ENCODE assay signal across 1 cellular context in genomic region chr4:1346781-1347409, GRCh38.
TF ChIP-seq lines count a peak whose summit lies in the region.

Gene UVSSA, plus strand, starts transcription at chr4:1347208. Its CDS starts 884 bp downstream, at chr4:1348092.

TF ChIP-seq in HepG2, 621 proteins besides CTCF, POLR2A, EP300 and RAD21 (continued from another document and continues in another):
- no peak for TF ChIP-seq RNF219 (CRISPR knock-in tag; IDR thresholded peaks at IDR 0.05)
- no peak for TF ChIP-seq ZNF660 (CRISPR knock-in tag; IDR thresholded peaks at IDR 0.05; ENCODE audit: borderline replicate concordance, low read depth)
- no peak for TF ChIP-seq PRDM4 (CRISPR knock-in tag; IDR thresholded peaks at IDR 0.05; ENCODE audit: borderline replicate concordance)
- peak; percentile 65 for TF ChIP-seq ETV5 (CRISPR knock-in tag; IDR thresholded peaks at IDR 0.05; ENCODE audit: borderline replicate concordance)
- TF ChIP-seq ZNF792 (CRISPR knock-in tag; IDR thresholded peaks at IDR 0.05), result 0 out of 2 replicates have a peak, but pooled peaks have one; percentile 4
- no peak for TF ChIP-seq RBM39 (IDR thresholded peaks at IDR 0.05; ENCODE audit: low read depth, low read length, poor library complexity, severe bottlenecking)
- TF ChIP-seq FOXK2 (IDR thresholded peaks at IDR 0.05), result no peak
- no peak for TF ChIP-seq ZNF383 (CRISPR knock-in tag; IDR thresholded peaks at IDR 0.05; ENCODE audit: borderline replicate concordance)
- no peak for TF ChIP-seq ZNF17 (CRISPR knock-in tag; IDR thresholded peaks at IDR 0.05)
- no peak for TF ChIP-seq ZBTB34 (CRISPR knock-in tag; IDR thresholded peaks at IDR 0.05)
- peak; percentile 90 for TF ChIP-seq GMEB2 (CRISPR knock-in tag; IDR thresholded peaks at IDR 0.05; ENCODE audit: low read depth)
- no peak for TF ChIP-seq ZNF550 (CRISPR knock-in tag; IDR thresholded peaks at IDR 0.05; ENCODE audit: borderline replicate concordance)
- TF ChIP-seq ARID2 (CRISPR knock-in tag; IDR thresholded peaks at IDR 0.05; ENCODE audit: borderline replicate concordance), result no peak
- no peak for TF ChIP-seq ZNF274 (CRISPR knock-in tag; IDR thresholded peaks at IDR 0.05)
- no peak for TF ChIP-seq ZSCAN9 (CRISPR knock-in tag; IDR thresholded peaks at IDR 0.05; ENCODE audit: borderline replicate concordance)
- TF ChIP-seq ZFP82 (CRISPR knock-in tag; IDR thresholded peaks at IDR 0.05; ENCODE audit: borderline replicate concordance), result no peak
- no peak for TF ChIP-seq MTF1 (CRISPR knock-in tag; IDR thresholded peaks at IDR 0.05)
- no peak for TF ChIP-seq ELF4 (CRISPR knock-in tag; IDR thresholded peaks at IDR 0.05; ENCODE audit: borderline replicate concordance)
- peak; percentile 72 for TF ChIP-seq TFDP1 (CRISPR knock-in tag; IDR thresholded peaks at IDR 0.05; ENCODE audit: borderline replicate concordance)
- peak; percentile 92 for TF ChIP-seq PATZ1 (CRISPR knock-in tag; IDR thresholded peaks at IDR 0.05)
- no peak for TF ChIP-seq ZFP41 (CRISPR knock-in tag; IDR thresholded peaks at IDR 0.05; ENCODE audit: borderline replicate concordance)
- no peak for TF ChIP-seq KDM6A (CRISPR knock-in tag; IDR thresholded peaks at IDR 0.05; ENCODE audit: low read depth)
- TF ChIP-seq JUND (CRISPR knock-in tag; IDR thresholded peaks at IDR 0.05), result no peak
- no peak for TF ChIP-seq ZNF709 (CRISPR knock-in tag; IDR thresholded peaks at IDR 0.05)
- no peak for TF ChIP-seq ATF6 (CRISPR knock-in tag; conservative IDR thresholded peaks at IDR 0.05)
- no peak for TF ChIP-seq TCF12 (IDR thresholded peaks at IDR 0.05)
- no peak for TF ChIP-seq TCF12 (CRISPR knock-in tag; IDR thresholded peaks at IDR 0.05)
- TF ChIP-seq GMEB1 (CRISPR knock-in tag; IDR thresholded peaks at IDR 0.05; ENCODE audit: borderline replicate concordance), result peak; percentile 98
- no peak for TF ChIP-seq BRD4 (CRISPR knock-in tag; IDR thresholded peaks at IDR 0.05)
- TF ChIP-seq SNAPC2 (CRISPR knock-in tag; IDR thresholded peaks at IDR 0.05), result no peak
- no peak; the same call in 1 of the 2 replicates for TF ChIP-seq ZNF280B (CRISPR knock-in tag; IDR thresholded peaks at IDR 0.05; ENCODE audit: borderline replicate concordance)
- TF ChIP-seq JARID2 (CRISPR knock-in tag; IDR thresholded peaks at IDR 0.05; ENCODE audit: insufficient replicate concordance), result no peak
- no peak for TF ChIP-seq ZC3H13 (CRISPR knock-in tag; IDR thresholded peaks at IDR 0.05)
- TF ChIP-seq FOSL2 (CRISPR knock-in tag; IDR thresholded peaks at IDR 0.05), result peak; percentile 65
- TF ChIP-seq KAT2B (IDR thresholded peaks at IDR 0.05; ENCODE audit: borderline replicate concordance, low read depth, low read length), result no peak
- no peak for TF ChIP-seq ZNF839 (CRISPR knock-in tag; IDR thresholded peaks at IDR 0.05; ENCODE audit: borderline replicate concordance)
- peak; percentile 15; the same call in 1 of the 2 replicates for TF ChIP-seq REPIN1 (CRISPR knock-in tag; IDR thresholded peaks at IDR 0.05; ENCODE audit: borderline replicate concordance, low read depth)
- TF ChIP-seq HDAC2 (CRISPR knock-in tag; IDR thresholded peaks at IDR 0.05), result peak; percentile 10; the same call in 1 of the 2 replicates
- TF ChIP-seq ZMYM3 (CRISPR knock-in tag; IDR thresholded peaks at IDR 0.05), result peak; percentile 63; the same call in 1 of the 2 replicates
- no peak for TF ChIP-seq ZNF253 (CRISPR knock-in tag; IDR thresholded peaks at IDR 0.05; ENCODE audit: borderline replicate concordance)
- peak; percentile 12; the same call in 1 of the 2 replicates for TF ChIP-seq KMT2A (CRISPR knock-in tag; IDR thresholded peaks at IDR 0.05)
- TF ChIP-seq ARNT2 (CRISPR knock-in tag; IDR thresholded peaks at IDR 0.05; ENCODE audit: low read depth), result peak; percentile 47; the same call in 1 of the 2 replicates
- no peak for TF ChIP-seq CCDC6 (CRISPR knock-in tag; IDR thresholded peaks at IDR 0.05)
- TF ChIP-seq E2F1 (CRISPR knock-in tag; IDR thresholded peaks at IDR 0.05), result no peak
- no peak for TF ChIP-seq DNMT1 (CRISPR knock-in tag; IDR thresholded peaks at IDR 0.05)
- no peak for TF ChIP-seq ADNP (CRISPR knock-in tag; IDR thresholded peaks at IDR 0.05)
- TF ChIP-seq KLF11 (CRISPR knock-in tag; IDR thresholded peaks at IDR 0.05), result no peak
